15 cellular contexts compared by ENCODE assay signal in genomic region chr6:13590574-13591153, GRCh38. TPM values are rescaled to one million over a fixed set of nuclear protein-coding genes. Genes with fewer than 3 reads are reported as not detected.
DNase-seq lines count a peak whose midpoint lies in the region; ATAC-seq, FAIRE-seq and TF ChIP-seq lines count a peak whose summit lies in the region.
"Had no signal": no experiment of that assay in that cellular context is flagged by ENCODE, and none has a peak within 500 bp of the region (broad histone marks: within the 10 kb centered on the region; RNA-seq: fewer than 3 reads in every experiment).

No MANE protein-coding gene starts in this region.

- H4K20me1 ChIP-seq in HepG2 (ENCODE audit: insufficient read depth, low read length) = no peaks in the 10 kb centered on the region
- H4K20me1 ChIP-seq in astrocyte (ENCODE audit: insufficient read depth, low read length) = no peaks in the 10 kb centered on the region
- H4K20me1 ChIP-seq in smooth muscle cell (ENCODE audit: low read depth) = no peaks in the 10 kb centered on the region
- H4K20me1 ChIP-seq: BLaER1 had no signal

- no peaks in the 10 kb centered on the region for H3K27me3 ChIP-seq in HepG2 (ENCODE audit: control insufficient read depth in 1 of 2, insufficient read depth in 2 of 2, low read length in 2 of 2)
- no peaks in the 10 kb centered on the region for H3K27me3 ChIP-seq in right lobe of liver
- H3K27me3 ChIP-seq in astrocyte (ENCODE audit: insufficient read depth, low read length) = no peaks in the 10 kb centered on the region
- no peaks in the 10 kb centered on the region for H3K27me3 ChIP-seq in esophagus muscularis mucosa
- H3K27me3 ChIP-seq in smooth muscle cell (ENCODE audit: low read depth) = no peaks in the 10 kb centered on the region
- H3K27me3 ChIP-seq: BLaER1 had no signal

- no peak overlapping the region for H3K27ac ChIP-seq in HepG2 (ENCODE audit: extremely low read length, insufficient read depth, low read length)
- no peak overlapping the region for H3K27ac ChIP-seq in right lobe of liver
- no peak overlapping the region for H3K27ac ChIP-seq in astrocyte (ENCODE audit: low read depth, low read length)
- no peak overlapping the region for H3K27ac ChIP-seq in esophagus muscularis mucosa (replicated peaks in 1 of 4)
- H3K27ac ChIP-seq in smooth muscle cell (ENCODE audit: low read depth) = no peak overlapping the region
- H3K27ac ChIP-seq: 22Rv1, BLaER1 had no signal

- no peak overlapping the region for H3K4me2 ChIP-seq in HepG2 (ENCODE audit: low read depth, low read length)
- H3K4me2 ChIP-seq in astrocyte (ENCODE audit: low read length) = no peak overlapping the region
- no peak overlapping the region for H3K4me2 ChIP-seq in smooth muscle cell
- H3K4me2 ChIP-seq: BLaER1 had no signal

- no peaks in the 10 kb centered on the region for H3F3A ChIP-seq in smooth muscle cell (ENCODE audit: low read depth)

- H3K9me3 Mint-ChIP-seq in astrocyte (ENCODE audit: unreplicated experiment) = no peaks in the 10 kb centered on the region
- H3K9me3 Mint-ChIP-seq: CD8-positive, alpha-beta memory T cell had no signal

- H3K79me2 ChIP-seq in HepG2 (ENCODE audit: insufficient read depth, low read length) (no peaks in the 10 kb centered on the region), astrocyte (ENCODE audit: insufficient read depth, low read length) (no peaks in the 10 kb centered on the region), smooth muscle cell (ENCODE audit: low read depth) (no peaks in the 10 kb centered on the region)

- WGBS in HepG2 (ENCODE audit: low lambda C conversion rate) = 88% methylated on average over 1 of the region's 1 CpG
- 83% methylated on average over 1 of the region's 1 CpG for WGBS in right lobe of liver (ENCODE audit: insufficient coverage, low coverage, low lambda C conversion rate, missing lambda C conversion rate)
- 91% methylated on average over 1 of the region's 1 CpG for WGBS in esophagus muscularis mucosa
- WGBS in smooth muscle cell (ENCODE audit: low lambda C conversion rate) = 100% methylated on average over 1 of the region's 1 CpG

- no peak overlapping the region for H3K4me3 ChIP-seq in HepG2 (replicated peaks in 1 of 3; ENCODE audit: insufficient read depth in 1 of 3, low read depth in 2 of 3, low read length in 3 of 3)
- H3K4me3 ChIP-seq in right lobe of liver = no peak overlapping the region
- no peak overlapping the region for H3K4me3 ChIP-seq in astrocyte (ENCODE audit: insufficient read depth, low read depth, low read length)
- H3K4me3 ChIP-seq in esophagus muscularis mucosa = no peak overlapping the region
- H3K4me3 ChIP-seq in smooth muscle cell = no peak overlapping the region
- H3K4me3 ChIP-seq: BLaER1 had no signal

- H3K36me3 ChIP-seq in HepG2 (replicated peaks in 1 of 2; ENCODE audit: control insufficient read depth in 1 of 2, insufficient read depth in 2 of 2, low read length in 2 of 2) (peaks cover 17 to 47% of the 10 kb centered on the region in 2 experiments), right lobe of liver (peaks cover 0 to 65% (median 10%) of the 10 kb centered on the region in 4 donors), astrocyte (ENCODE audit: insufficient read depth, low read length) (peaks cover 2% of the 10 kb centered on the region), esophagus muscularis mucosa (peaks cover 19 to 80% (median 66%) of the 10 kb centered on the region in 4 donors), smooth muscle cell (ENCODE audit: low read depth) (no peaks in the 10 kb centered on the region)

- no peak for TF ChIP-seq EP300 in HepG2 (IDR thresholded peaks at IDR 0.05; ENCODE audit: low read depth in 2 of 2, low read length in 2 of 2)
- TF ChIP-seq EP300 in HepG2 (CRISPR knock-in tag; IDR thresholded peaks at IDR 0.05; ENCODE audit: borderline replicate concordance) = no peak
- no peak for TF ChIP-seq EP300 in esophagus muscularis mucosa (IDR thresholded peaks at IDR 0.05)

- CTCF ChIA-PET in HepG2 (lab: Yijun Ruan, JAX; ENCODE audit: low intra/inter-chr PET ratio, low total read pairs) = no interaction called here

- H3K27ac Mint-ChIP-seq in astrocyte (ENCODE audit: unreplicated experiment) = no peak overlapping the region
- H3K27ac Mint-ChIP-seq: CD8-positive, alpha-beta memory T cell had no signal

- in situ Hi-C loops in HepG2 (cut with HindIII; ENCODE audit: extremely low pct_ligation_motif_present, low pct_unique_long_range_greater_than_20kb) = no loop called here

- POLR2A ChIA-PET in HepG2 (lab: Yijun Ruan, JAX) = interaction anchor here (1.0 kb wide), 1 partner anchor 14 kb away, joined by 6 read pairs; no protein-coding TSS in a partner anchor

- TF ChIP-seq RAD21 in HepG2 (CRISPR knock-in tag; IDR thresholded peaks at IDR 0.05) = no peak

- TF ChIP-seq POLR2A in HepG2 (IDR thresholded peaks at IDR 0.05; ENCODE audit: insufficient read depth in 1 of 2, low read depth in 2 of 2, low read length in 2 of 2) = no peak
- TF ChIP-seq POLR2A in right lobe of liver (IDR thresholded peaks at IDR 0.05) = no peak
- no peak for TF ChIP-seq POLR2A in esophagus muscularis mucosa (IDR thresholded peaks at IDR 0.05; ENCODE audit: low read depth)

- H3K9me3 ChIP-seq in HepG2 (ENCODE audit: low read length) (no peaks in the 10 kb centered on the region), right lobe of liver (no peaks in the 10 kb centered on the region), astrocyte (ENCODE audit: insufficient read depth, low read depth, low read length) (no peaks in the 10 kb centered on the region), esophagus muscularis mucosa (no peaks in the 10 kb centered on the region), smooth muscle cell (replicated peaks; ENCODE audit: low read depth) (no peaks in the 10 kb centered on the region)
- H3K9me3 ChIP-seq: BLaER1, Caco-2 had no signal

- H3K4me3 Mint-ChIP-seq in astrocyte (ENCODE audit: unreplicated experiment) = no peak overlapping the region
- H3K4me3 Mint-ChIP-seq: CD8-positive, alpha-beta memory T cell had no signal

- peaks cover 8% of the 10 kb centered on the region for H3K36me3 Mint-ChIP-seq in astrocyte (ENCODE audit: low read depth, unreplicated experiment)

- ATAC-seq in HepG2 (no peak), right lobe of liver (no peak), HG02588 (IDR thresholded peaks at IDR 0.05; ENCODE audit: unreplicated experiment) (no peak)

- H3K4me1 Mint-ChIP-seq in astrocyte (ENCODE audit: low read depth, unreplicated experiment) = peaks cover 2% of the 10 kb centered on the region

- H3K27me3 Mint-ChIP-seq in astrocyte (ENCODE audit: low read depth, unreplicated experiment) = no peaks in the 10 kb centered on the region
- H3K27me3 Mint-ChIP-seq: CD8-positive, alpha-beta memory T cell had no signal

- no TSS peak for BruUV-seq in HepG2 (replicated peaks; lab: Mats Ljungman, UMichigan)

- intact Hi-C loops in HepG2 (cut with micrococcal nuclease; ENCODE audit: unreplicated experiment) = no loop called here
- intact Hi-C loops in right lobe of liver (cut with DNase I) = no loop called here
- intact Hi-C loops in esophagus muscularis mucosa (cut with DNase I) = no loop called here

- H3K9ac ChIP-seq in HepG2 (ENCODE audit: insufficient read depth, low read depth, low read length) (no peak overlapping the region), astrocyte (ENCODE audit: low read length) (no peak overlapping the region), smooth muscle cell (ENCODE audit: low read depth) (no peak overlapping the region)
- H3K9ac ChIP-seq: BLaER1 had no signal

- no peaks in the 10 kb centered on the region for H3K4me1 ChIP-seq in HepG2 (ENCODE audit: insufficient read depth, low read length)
- H3K4me1 ChIP-seq in right lobe of liver = peaks cover 0 to 7% (median 3%) of the 10 kb centered on the region in 4 donors
- peaks cover 6% of the 10 kb centered on the region for H3K4me1 ChIP-seq in astrocyte (ENCODE audit: insufficient read depth, low read length)
- peaks cover 0 to 5% (median 0%) of the 10 kb centered on the region in 4 donors for H3K4me1 ChIP-seq in esophagus muscularis mucosa
- H3K4me1 ChIP-seq in smooth muscle cell (ENCODE audit: low read depth) = no peaks in the 10 kb centered on the region
- H3K4me1 ChIP-seq: BLaER1, Caco-2 had no signal

- no peak for TF ChIP-seq CTCF in HepG2 (CRISPR knock-in tag; IDR thresholded peaks at IDR 0.05)
- no peak for TF ChIP-seq CTCF in right lobe of liver (IDR thresholded peaks at IDR 0.05)
- no peak for TF ChIP-seq CTCF in astrocyte (IDR thresholded peaks at IDR 0.05; ENCODE audit: insufficient read depth, low read depth, low read length)
- no peak for TF ChIP-seq CTCF in esophagus muscularis mucosa (IDR thresholded peaks at IDR 0.05)
- TF ChIP-seq CTCF in smooth muscle cell (IDR thresholded peaks at IDR 0.05; ENCODE audit: borderline replicate concordance, insufficient read depth, poor library complexity, severe bottlenecking) = no peak

- peak; percentile 81 for FAIRE-seq in HepG2 (lab: Jason Lieb, UNC)
- FAIRE-seq in astrocyte (lab: Jason Lieb, UNC) = peak; percentile 45

- H2AFZ ChIP-seq in HepG2 (ENCODE audit: low read length) = no peak overlapping the region
- H2AFZ ChIP-seq in astrocyte (ENCODE audit: low read depth, low read length) = no peak overlapping the region
- no peak overlapping the region for H2AFZ ChIP-seq in smooth muscle cell (ENCODE audit: low read depth)

- no peak for DNase-seq in HepG2 (ENCODE audit: low spot score)
- DNase-seq in right lobe of liver = no peak
- no peak for DNase-seq in astrocyte (ENCODE audit: low read depth)
- DNase-seq in esophagus muscularis mucosa (ENCODE audit: extremely low spot score) = peak; percentile 31
- DNase-seq in AML-193 (lab: John Stamatoyannopoulos, UW) = no peak
- no peak for DNase-seq in smooth muscle cell (lab: John Stamatoyannopoulos, UW; ENCODE audit: unreplicated experiment)
- no peak for DNase-seq in activated CD4-positive, CD25-positive, alpha-beta regulatory T cell treated with anti-CD3 and anti-CD28 coated beads, Interleukin-2, amount 50 U/mL, for 72 hours
- DNase-seq: Caco-2; CD8-positive, alpha-beta memory T cell; DMS53; HCEC 1CT; Karpas-422 had no signal

RNA-seq across cellular contexts. Expression of gene SIRT5, which starts 16.3 kb away (rescaled TPM):
- total RNA-seq in HepG2 (2016; rRNA removed; fragmentation: Illumina TruSeq; extraction: Trizol) (16.6 and 21.8 TPM in 2 replicates), right lobe of liver (10 to 100 TPM in 4 of 6 experiments, 1 to 10 TPM in 2; 9.3 to 28.3 (median 15.5) TPM), astrocyte (8.6 and 10.3 TPM in 2 replicates), esophagus muscularis mucosa (10 to 100 TPM in 3 of 4 donors, 1 to 10 TPM in 1; 7.8 to 14.5 (median 12.6) TPM), smooth muscle cell (5.2 and 5.8 TPM in 2 replicates)
- total RNA-seq in HepG2 (2016; cell fraction: cytosol; rRNA removed; fragmentation: Illumina TruSeq; extraction: Trizol; ENCODE audit: low read depth) = 21.9 and 28.4 TPM in 2 replicates
- total RNA-seq in HepG2 (2016; cell fraction: insoluble cytoplasmic fraction; rRNA removed; fragmentation: Illumina TruSeq; extraction: Trizol) = 17.2 TPM in 2 replicates
- total RNA-seq in HepG2 (2016; cell fraction: membrane; rRNA removed; fragmentation: Illumina TruSeq; extraction: Trizol) = 17.8 and 18.2 TPM in 2 replicates
- total RNA-seq in HepG2 (2016; cell fraction: nucleus; rRNA removed; fragmentation: Illumina TruSeq; extraction: Trizol) = 13.1 and 16.9 TPM in 2 replicates
- polyA plus RNA-seq in HepG2 (2011; rRNA removed) (13.4 and 14.1 TPM in 2 replicates), smooth muscle cell (5.5 and 5.8 TPM in 2 replicates)
- polyA plus RNA-seq in HepG2 (2011; cell fraction: cytosol; rRNA removed) = 8.8 and 9.0 TPM in 2 replicates
- 20.2 and 21.9 TPM in 2 replicates for polyA plus RNA-seq in HepG2 (2011; cell fraction: nucleus; rRNA removed)
- 10.3 and 16.7 TPM in 2 replicates for polyA plus RNA-seq in HepG2 (2012)
- 4.9 and 5.9 TPM in 2 replicates for polyA plus RNA-seq in HepG2 (2016; cell fraction: cytosol; fragmentation: Illumina TruSeq; extraction: Trizol; ENCODE audit: low read depth)
- 19.7 and 19.8 TPM in 2 replicates for polyA plus RNA-seq in HepG2 (2016; cell fraction: insoluble cytoplasmic fraction; fragmentation: Illumina TruSeq; extraction: Trizol; ENCODE audit: low read depth)
- 8.4 and 10.3 TPM in 2 replicates for polyA plus RNA-seq in HepG2 (2016; cell fraction: membrane; fragmentation: Illumina TruSeq; extraction: Trizol; ENCODE audit: low read depth)
- 27.2 and 27.6 TPM in 2 replicates for polyA plus RNA-seq in HepG2 (2016; cell fraction: nucleus; fragmentation: Illumina TruSeq; extraction: Trizol; ENCODE audit: insufficient read depth, low read depth)
- 5.4 and 6.8 TPM in 2 replicates for polyA minus RNA-seq in HepG2 (2011; rRNA and poly(A)+ RNA removed; ENCODE audit: low replicate concordance)
- polyA minus RNA-seq in HepG2 (2011; cell fraction: cytosol; rRNA and poly(A)+ RNA removed) = 6.1 and 6.7 TPM in 2 replicates
- polyA minus RNA-seq in HepG2 (2011; cell fraction: nucleus; rRNA and poly(A)+ RNA removed) = 16.8 and 17.6 TPM in 2 replicates

RNA-seq across cellular contexts. Expression of gene NOL7, which starts 24.5 kb away (rescaled TPM):
- 186 and 215 TPM in 2 replicates for total RNA-seq in HepG2 (2016; rRNA removed; fragmentation: Illumina TruSeq; extraction: Trizol)
- 27.0 and 31.6 TPM in 2 replicates for total RNA-seq in HepG2 (2016; cell fraction: cytosol; rRNA removed; fragmentation: Illumina TruSeq; extraction: Trizol; ENCODE audit: low read depth)
- 183 and 212 TPM in 2 replicates for total RNA-seq in HepG2 (2016; cell fraction: insoluble cytoplasmic fraction; rRNA removed; fragmentation: Illumina TruSeq; extraction: Trizol)
- 65.5 and 72.1 TPM in 2 replicates for total RNA-seq in HepG2 (2016; cell fraction: membrane; rRNA removed; fragmentation: Illumina TruSeq; extraction: Trizol)
- 69.4 and 79.5 TPM in 2 replicates for total RNA-seq in HepG2 (2016; cell fraction: nucleus; rRNA removed; fragmentation: Illumina TruSeq; extraction: Trizol)
- 30.1 and 37.8 TPM in 2 replicates for polyA plus RNA-seq in HepG2 (2011; rRNA removed)
- 47.4 and 53.1 TPM in 2 replicates for polyA plus RNA-seq in HepG2 (2011; cell fraction: cytosol; rRNA removed)
- polyA plus RNA-seq in HepG2 (2011; cell fraction: nucleus; rRNA removed) = 23.4 and 23.5 TPM in 2 replicates
- polyA plus RNA-seq in HepG2 (2012) = 60.3 and 94.1 TPM in 2 replicates
- 30.5 and 34.4 TPM in 2 replicates for polyA plus RNA-seq in HepG2 (2016; cell fraction: cytosol; fragmentation: Illumina TruSeq; extraction: Trizol; ENCODE audit: low read depth)
- 240 and 243 TPM in 2 replicates for polyA plus RNA-seq in HepG2 (2016; cell fraction: insoluble cytoplasmic fraction; fragmentation: Illumina TruSeq; extraction: Trizol; ENCODE audit: low read depth)
- polyA plus RNA-seq in HepG2 (2016; cell fraction: membrane; fragmentation: Illumina TruSeq; extraction: Trizol; ENCODE audit: low read depth) = 60.8 and 65.8 TPM in 2 replicates
- polyA plus RNA-seq in HepG2 (2016; cell fraction: nucleus; fragmentation: Illumina TruSeq; extraction: Trizol; ENCODE audit: insufficient read depth, low read depth) = 136 and 138 TPM in 2 replicates
- polyA minus RNA-seq in HepG2 (2011; rRNA and poly(A)+ RNA removed; ENCODE audit: low replicate concordance) = 4.3 and 4.6 TPM in 2 replicates
- polyA minus RNA-seq in HepG2 (2011; cell fraction: cytosol; rRNA and poly(A)+ RNA removed) = 13.1 and 18.6 TPM in 2 replicates
- 26.5 and 26.9 TPM in 2 replicates for polyA minus RNA-seq in HepG2 (2011; cell fraction: nucleus; rRNA and poly(A)+ RNA removed)
- 10 to 100 TPM; 12.9 to 68.2 (median 25.1) TPM for total RNA-seq in right lobe of liver
- 62.0 and 63.7 TPM in 2 replicates for total RNA-seq in astrocyte
- 10 to 100 TPM; 67.3 to 97.2 (median 74.8) TPM for total RNA-seq in esophagus muscularis mucosa
- total RNA-seq in smooth muscle cell = 97.3 and 120 TPM in 2 replicates
- polyA plus RNA-seq in smooth muscle cell = 104 and 132 TPM in 2 replicates
